1 cellular context compared by ENCODE assay signal in the genomic region with DNA sequence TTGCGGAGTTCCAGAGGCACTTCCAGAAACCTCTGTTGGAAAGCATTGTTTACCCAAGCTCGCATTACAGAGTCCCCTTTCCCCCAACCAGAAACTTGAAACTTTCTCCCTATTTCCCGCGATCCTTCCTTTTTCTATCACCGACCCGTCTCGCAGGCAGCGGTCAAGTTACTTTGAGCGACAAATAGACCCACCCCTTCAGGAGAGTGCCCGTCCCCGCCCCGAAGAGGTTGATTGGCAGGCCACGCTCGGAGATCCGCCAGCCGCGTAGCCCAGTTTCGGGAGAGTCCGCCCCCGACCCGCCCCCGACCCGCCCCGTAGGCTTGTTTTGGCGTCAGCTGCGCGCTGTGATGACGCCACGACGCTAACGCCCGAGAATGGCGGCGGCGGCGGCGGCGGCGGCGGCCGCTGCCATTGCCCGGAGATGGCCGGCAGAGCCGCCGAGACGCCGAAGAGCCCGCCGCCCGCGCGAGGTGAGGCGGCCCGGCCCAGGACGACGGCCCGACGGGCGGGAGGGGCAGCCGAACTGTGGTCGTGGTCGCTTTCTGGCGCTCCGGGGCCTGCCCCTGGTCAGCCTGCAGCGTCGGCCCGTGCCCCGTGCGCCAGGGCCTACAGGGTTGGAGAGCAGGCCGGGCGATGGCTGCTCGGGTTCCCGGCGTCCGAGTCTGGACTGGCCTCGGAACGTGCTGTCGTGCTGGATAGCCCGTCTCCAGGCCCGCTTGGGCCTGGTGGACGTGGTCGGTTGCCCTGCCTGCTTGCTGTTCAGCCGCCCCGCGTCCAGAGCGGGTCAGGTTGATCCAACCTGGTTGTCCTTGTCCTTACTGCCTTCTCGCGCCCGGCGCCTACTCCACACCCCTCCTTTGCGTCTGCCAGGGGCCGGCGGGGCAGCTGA.
A peak's percentile ranks its signal among the peaks of the same experiment; 100 is the strongest.
TF ChIP-seq lines count a peak whose summit lies in the region.

A gene (plus strand): TSS at position 356 of the 892 bp plus-strand sequence. CDS start 15,496 bp downstream, outside the sequence.

TF ChIP-seq in HepG2, 621 proteins besides CTCF, POLR2A, EP300 and RAD21 (continued from another document and continues in another):
- TF ChIP-seq, protein P1, sequence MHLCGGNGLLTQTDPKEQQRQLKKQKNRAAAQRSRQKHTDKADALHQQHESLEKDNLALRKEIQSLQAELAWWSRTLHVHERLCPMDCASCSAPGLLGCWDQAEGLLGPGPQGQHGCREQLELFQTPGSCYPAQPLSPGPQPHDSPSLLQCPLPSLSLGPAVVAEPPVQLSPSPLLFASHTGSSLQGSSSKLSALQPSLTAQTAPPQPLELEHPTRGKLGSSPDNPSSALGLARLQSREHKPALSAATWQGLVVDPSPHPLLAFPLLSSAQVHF (CRISPR knock-in tag; IDR thresholded peaks at IDR 0.05): no peak; the same call in 1 of the 2 replicates
- TF ChIP-seq STAG1 (CRISPR knock-in tag; IDR thresholded peaks at IDR 0.05): 0 out of 2 replicates have a peak, but pooled peaks have one; percentile 13
- no peak for TF ChIP-seq HOXA9 (CRISPR knock-in tag; IDR thresholded peaks at IDR 0.05; ENCODE audit: borderline replicate concordance)
- 0 out of 2 replicates have a peak, but pooled peaks have one; percentile 65 for TF ChIP-seq SALL2 (CRISPR knock-in tag; IDR thresholded peaks at IDR 0.05)
- TF ChIP-seq NRL (CRISPR knock-in tag; IDR thresholded peaks at IDR 0.05; ENCODE audit: borderline replicate concordance): peak; percentile 89
- no peak for TF ChIP-seq AGO1 (IDR thresholded peaks at IDR 0.05; ENCODE audit: low read depth, low read length, poor library complexity, severe bottlenecking)
- TF ChIP-seq, protein P2, sequence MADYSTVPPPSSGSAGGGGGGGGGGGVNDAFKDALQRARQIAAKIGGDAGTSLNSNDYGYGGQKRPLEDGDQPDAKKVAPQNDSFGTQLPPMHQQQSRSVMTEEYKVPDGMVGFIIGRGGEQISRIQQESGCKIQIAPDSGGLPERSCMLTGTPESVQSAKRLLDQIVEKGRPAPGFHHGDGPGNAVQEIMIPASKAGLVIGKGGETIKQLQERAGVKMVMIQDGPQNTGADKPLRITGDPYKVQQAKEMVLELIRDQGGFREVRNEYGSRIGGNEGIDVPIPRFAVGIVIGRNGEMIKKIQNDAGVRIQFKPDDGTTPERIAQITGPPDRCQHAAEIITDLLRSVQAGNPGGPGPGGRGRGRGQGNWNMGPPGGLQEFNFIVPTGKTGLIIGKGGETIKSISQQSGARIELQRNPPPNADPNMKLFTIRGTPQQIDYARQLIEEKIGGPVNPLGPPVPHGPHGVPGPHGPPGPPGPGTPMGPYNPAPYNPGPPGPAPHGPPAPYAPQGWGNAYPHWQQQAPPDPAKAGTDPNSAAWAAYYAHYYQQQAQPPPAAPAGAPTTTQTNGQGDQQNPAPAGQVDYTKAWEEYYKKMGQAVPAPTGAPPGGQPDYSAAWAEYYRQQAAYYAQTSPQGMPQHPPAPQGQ (CRISPR knock-in tag; IDR thresholded peaks at IDR 0.05; ENCODE audit: borderline replicate concordance): no peak
- peak; percentile 14 for TF ChIP-seq DMAP1 (CRISPR knock-in tag; IDR thresholded peaks at IDR 0.05)
- no peak for TF ChIP-seq ZKSCAN1 (IDR thresholded peaks at IDR 0.05; ENCODE audit: low read length)
- TF ChIP-seq ATM (IDR thresholded peaks at IDR 0.05; ENCODE audit: borderline replicate concordance): no peak
- TF ChIP-seq, protein P3, sequence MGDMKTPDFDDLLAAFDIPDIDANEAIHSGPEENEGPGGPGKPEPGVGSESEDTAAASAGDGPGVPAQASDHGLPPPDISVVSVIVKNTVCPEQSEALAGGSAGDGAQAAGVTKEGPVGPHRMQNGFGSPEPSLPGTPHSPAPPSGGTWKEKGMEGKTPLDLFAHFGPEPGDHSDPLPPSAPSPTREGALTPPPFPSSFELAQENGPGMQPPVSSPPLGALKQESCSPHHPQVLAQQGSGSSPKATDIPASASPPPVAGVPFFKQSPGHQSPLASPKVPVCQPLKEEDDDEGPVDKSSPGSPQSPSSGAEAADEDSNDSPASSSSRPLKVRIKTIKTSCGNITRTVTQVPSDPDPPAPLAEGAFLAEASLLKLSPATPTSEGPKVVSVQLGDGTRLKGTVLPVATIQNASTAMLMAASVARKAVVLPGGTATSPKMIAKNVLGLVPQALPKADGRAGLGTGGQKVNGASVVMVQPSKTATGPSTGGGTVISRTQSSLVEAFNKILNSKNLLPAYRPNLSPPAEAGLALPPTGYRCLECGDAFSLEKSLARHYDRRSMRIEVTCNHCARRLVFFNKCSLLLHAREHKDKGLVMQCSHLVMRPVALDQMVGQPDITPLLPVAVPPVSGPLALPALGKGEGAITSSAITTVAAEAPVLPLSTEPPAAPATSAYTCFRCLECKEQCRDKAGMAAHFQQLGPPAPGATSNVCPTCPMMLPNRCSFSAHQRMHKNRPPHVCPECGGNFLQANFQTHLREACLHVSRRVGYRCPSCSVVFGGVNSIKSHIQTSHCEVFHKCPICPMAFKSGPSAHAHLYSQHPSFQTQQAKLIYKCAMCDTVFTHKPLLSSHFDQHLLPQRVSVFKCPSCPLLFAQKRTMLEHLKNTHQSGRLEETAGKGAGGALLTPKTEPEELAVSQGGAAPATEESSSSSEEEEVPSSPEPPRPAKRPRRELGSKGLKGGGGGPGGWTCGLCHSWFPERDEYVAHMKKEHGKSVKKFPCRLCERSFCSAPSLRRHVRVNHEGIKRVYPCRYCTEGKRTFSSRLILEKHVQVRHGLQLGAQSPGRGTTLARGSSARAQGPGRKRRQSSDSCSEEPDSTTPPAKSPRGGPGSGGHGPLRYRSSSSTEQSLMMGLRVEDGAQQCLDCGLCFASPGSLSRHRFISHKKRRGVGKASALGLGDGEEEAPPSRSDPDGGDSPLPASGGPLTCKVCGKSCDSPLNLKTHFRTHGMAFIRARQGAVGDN (CRISPR knock-in tag; IDR thresholded peaks at IDR 0.05): peak; percentile 86
- TF ChIP-seq, protein P4, sequence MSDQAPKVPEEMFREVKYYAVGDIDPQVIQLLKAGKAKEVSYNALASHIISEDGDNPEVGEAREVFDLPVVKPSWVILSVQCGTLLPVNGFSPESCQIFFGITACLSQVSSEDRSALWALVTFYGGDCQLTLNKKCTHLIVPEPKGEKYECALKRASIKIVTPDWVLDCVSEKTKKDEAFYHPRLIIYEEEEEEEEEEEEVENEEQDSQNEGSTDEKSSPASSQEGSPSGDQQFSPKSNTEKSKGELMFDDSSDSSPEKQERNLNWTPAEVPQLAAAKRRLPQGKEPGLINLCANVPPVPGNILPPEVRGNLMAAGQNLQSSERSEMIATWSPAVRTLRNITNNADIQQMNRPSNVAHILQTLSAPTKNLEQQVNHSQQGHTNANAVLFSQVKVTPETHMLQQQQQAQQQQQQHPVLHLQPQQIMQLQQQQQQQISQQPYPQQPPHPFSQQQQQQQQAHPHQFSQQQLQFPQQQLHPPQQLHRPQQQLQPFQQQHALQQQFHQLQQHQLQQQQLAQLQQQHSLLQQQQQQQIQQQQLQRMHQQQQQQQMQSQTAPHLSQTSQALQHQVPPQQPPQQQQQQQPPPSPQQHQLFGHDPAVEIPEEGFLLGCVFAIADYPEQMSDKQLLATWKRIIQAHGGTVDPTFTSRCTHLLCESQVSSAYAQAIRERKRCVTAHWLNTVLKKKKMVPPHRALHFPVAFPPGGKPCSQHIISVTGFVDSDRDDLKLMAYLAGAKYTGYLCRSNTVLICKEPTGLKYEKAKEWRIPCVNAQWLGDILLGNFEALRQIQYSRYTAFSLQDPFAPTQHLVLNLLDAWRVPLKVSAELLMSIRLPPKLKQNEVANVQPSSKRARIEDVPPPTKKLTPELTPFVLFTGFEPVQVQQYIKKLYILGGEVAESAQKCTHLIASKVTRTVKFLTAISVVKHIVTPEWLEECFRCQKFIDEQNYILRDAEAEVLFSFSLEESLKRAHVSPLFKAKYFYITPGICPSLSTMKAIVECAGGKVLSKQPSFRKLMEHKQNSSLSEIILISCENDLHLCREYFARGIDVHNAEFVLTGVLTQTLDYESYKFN (CRISPR knock-in tag; conservative IDR thresholded peaks at IDR 0.05): no peak
- TF ChIP-seq ISL2 (CRISPR knock-in tag; IDR thresholded peaks at IDR 0.05): no peak; the same call in 1 of the 2 replicates
- peak; percentile 76 for TF ChIP-seq POLR2G (IDR thresholded peaks at IDR 0.05; ENCODE audit: low read depth, low read length)
- TF ChIP-seq ZNF256 (CRISPR knock-in tag; conservative IDR thresholded peaks at IDR 0.05): peak; percentile 70
- TF ChIP-seq HNRNPL (IDR thresholded peaks at IDR 0.05; ENCODE audit: low read depth, low read length): no peak
- TF ChIP-seq SMAD1 (CRISPR knock-in tag; IDR thresholded peaks at IDR 0.05; ENCODE audit: borderline replicate concordance, low read depth): peak; percentile 79; the same call in 1 of the 2 replicates
- peak; percentile 81 for TF ChIP-seq JARID2 (CRISPR knock-in tag; IDR thresholded peaks at IDR 0.05; ENCODE audit: insufficient replicate concordance)
- no peak for TF ChIP-seq KLF9 (CRISPR knock-in tag; IDR thresholded peaks at IDR 0.05; ENCODE audit: low read depth)
- no peak for TF ChIP-seq IKZF1 (IDR thresholded peaks at IDR 0.05)
- TF ChIP-seq MYNN (CRISPR knock-in tag; IDR thresholded peaks at IDR 0.05; ENCODE audit: low read depth): no peak
- TF ChIP-seq, protein P5, sequence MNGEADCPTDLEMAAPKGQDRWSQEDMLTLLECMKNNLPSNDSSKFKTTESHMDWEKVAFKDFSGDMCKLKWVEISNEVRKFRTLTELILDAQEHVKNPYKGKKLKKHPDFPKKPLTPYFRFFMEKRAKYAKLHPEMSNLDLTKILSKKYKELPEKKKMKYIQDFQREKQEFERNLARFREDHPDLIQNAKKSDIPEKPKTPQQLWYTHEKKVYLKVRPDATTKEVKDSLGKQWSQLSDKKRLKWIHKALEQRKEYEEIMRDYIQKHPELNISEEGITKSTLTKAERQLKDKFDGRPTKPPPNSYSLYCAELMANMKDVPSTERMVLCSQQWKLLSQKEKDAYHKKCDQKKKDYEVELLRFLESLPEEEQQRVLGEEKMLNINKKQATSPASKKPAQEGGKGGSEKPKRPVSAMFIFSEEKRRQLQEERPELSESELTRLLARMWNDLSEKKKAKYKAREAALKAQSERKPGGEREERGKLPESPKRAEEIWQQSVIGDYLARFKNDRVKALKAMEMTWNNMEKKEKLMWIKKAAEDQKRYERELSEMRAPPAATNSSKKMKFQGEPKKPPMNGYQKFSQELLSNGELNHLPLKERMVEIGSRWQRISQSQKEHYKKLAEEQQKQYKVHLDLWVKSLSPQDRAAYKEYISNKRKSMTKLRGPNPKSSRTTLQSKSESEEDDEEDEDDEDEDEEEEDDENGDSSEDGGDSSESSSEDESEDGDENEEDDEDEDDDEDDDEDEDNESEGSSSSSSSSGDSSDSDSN (CRISPR knock-in tag; IDR thresholded peaks at IDR 0.05): peak; percentile 80; the same call in 1 of the 2 replicates
- no peak for TF ChIP-seq ZNF264 (CRISPR knock-in tag; IDR thresholded peaks at IDR 0.05)
- TF ChIP-seq, protein P6, sequence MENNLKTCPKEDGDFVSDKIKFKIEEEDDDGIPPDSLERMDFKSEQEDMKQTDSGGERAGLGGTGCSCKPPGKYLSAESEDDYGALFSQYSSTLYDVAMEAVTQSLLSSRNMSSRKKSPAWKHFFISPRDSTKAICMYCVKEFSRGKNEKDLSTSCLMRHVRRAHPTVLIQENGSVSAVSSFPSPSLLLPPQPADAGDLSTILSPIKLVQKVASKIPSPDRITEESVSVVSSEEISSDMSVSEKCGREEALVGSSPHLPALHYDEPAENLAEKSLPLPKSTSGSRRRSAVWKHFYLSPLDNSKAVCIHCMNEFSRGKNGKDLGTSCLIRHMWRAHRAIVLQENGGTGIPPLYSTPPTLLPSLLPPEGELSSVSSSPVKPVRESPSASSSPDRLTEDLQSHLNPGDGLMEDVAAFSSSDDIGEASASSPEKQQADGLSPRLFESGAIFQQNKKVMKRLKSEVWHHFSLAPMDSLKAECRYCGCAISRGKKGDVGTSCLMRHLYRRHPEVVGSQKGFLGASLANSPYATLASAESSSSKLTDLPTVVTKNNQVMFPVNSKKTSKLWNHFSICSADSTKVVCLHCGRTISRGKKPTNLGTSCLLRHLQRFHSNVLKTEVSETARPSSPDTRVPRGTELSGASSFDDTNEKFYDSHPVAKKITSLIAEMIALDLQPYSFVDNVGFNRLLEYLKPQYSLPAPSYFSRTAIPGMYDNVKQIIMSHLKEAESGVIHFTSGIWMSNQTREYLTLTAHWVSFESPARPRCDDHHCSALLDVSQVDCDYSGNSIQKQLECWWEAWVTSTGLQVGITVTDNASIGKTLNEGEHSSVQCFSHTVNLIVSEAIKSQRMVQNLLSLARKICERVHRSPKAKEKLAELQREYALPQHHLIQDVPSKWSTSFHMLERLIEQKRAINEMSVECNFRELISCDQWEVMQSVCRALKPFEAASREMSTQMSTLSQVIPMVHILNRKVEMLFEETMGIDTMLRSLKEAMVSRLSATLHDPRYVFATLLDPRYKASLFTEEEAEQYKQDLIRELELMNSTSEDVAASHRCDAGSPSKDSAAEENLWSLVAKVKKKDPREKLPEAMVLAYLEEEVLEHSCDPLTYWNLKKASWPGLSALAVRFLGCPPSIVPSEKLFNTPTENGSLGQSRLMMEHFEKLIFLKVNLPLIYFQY (CRISPR knock-in tag; IDR thresholded peaks at IDR 0.05; ENCODE audit: borderline replicate concordance): no peak
- TF ChIP-seq ZNF841 (CRISPR knock-in tag; IDR thresholded peaks at IDR 0.05; ENCODE audit: borderline replicate concordance): 0 out of 2 replicates have a peak, but pooled peaks have one; percentile 43
- peak; percentile 72 for TF ChIP-seq SAP130 (CRISPR knock-in tag; IDR thresholded peaks at IDR 0.05; ENCODE audit: low read depth)
- TF ChIP-seq, protein P7, sequence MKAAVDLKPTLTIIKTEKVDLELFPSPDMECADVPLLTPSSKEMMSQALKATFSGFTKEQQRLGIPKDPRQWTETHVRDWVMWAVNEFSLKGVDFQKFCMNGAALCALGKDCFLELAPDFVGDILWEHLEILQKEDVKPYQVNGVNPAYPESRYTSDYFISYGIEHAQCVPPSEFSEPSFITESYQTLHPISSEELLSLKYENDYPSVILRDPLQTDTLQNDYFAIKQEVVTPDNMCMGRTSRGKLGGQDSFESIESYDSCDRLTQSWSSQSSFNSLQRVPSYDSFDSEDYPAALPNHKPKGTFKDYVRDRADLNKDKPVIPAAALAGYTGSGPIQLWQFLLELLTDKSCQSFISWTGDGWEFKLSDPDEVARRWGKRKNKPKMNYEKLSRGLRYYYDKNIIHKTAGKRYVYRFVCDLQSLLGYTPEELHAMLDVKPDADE (CRISPR knock-in tag; IDR thresholded peaks at IDR 0.05): peak; percentile 78; the same call in 1 of the 2 replicates
- TF ChIP-seq, protein P8, sequence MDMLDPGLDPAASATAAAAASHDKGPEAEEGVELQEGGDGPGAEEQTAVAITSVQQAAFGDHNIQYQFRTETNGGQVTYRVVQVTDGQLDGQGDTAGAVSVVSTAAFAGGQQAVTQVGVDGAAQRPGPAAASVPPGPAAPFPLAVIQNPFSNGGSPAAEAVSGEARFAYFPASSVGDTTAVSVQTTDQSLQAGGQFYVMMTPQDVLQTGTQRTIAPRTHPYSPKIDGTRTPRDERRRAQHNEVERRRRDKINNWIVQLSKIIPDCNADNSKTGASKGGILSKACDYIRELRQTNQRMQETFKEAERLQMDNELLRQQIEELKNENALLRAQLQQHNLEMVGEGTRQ (IDR thresholded peaks at IDR 0.05; ENCODE audit: low read depth, low read length): no peak
- TF ChIP-seq, protein P8 (CRISPR knock-in tag; IDR thresholded peaks at IDR 0.05; ENCODE audit: borderline replicate concordance): 0 out of 2 replicates have a peak, but pooled peaks have one; percentile 10
- TF ChIP-seq ZNF367 (CRISPR knock-in tag; IDR thresholded peaks at IDR 0.05; ENCODE audit: borderline replicate concordance): peak; percentile 45; the same call in 1 of the 2 replicates
- peak; percentile 78 for TF ChIP-seq NFYC (CRISPR knock-in tag; IDR thresholded peaks at IDR 0.05)
